ENCODE assay signal across 14 cellular contexts in the genomic region with DNA sequence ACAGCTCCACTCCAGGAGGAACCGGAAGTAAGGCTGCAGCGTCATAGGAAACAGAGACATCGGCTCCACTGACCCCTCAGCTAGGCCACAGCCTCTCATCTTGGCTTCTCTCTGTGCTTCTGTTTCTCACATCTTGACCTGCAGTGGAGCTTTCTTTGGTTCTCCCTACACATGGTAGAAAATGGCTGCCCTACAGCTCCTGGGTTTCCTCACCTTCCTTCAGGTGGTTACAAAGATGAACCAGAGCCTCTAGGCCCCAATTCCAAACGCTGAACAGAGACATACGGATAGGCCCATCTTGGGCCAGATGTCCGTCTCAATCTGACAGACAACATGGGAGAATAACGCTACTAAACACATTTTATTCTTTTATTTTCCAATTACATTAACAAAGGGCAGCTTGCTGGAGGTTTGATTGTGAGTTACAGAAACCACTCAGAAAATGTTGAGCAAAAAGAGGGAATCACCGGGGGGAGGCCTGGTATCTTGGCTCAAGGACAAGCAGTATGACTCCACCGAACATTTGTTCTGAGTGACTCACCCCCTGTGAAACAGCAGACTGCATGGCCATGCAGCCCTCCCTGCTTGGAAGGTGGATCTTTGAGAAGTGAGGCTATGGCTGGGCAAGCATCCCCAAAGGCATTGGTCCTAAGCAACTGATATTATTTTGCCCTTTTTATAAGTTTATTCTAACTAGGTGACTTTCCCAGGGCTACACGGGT.
DNase-seq lines count a peak whose midpoint lies in the region; ATAC-seq, FAIRE-seq and TF ChIP-seq lines count a peak whose summit lies in the region.
"Had no signal": no experiment of that assay in that cellular context is flagged by ENCODE, and none has a peak within 500 bp of the region (broad histone marks: within the 10 kb centered on the region; RNA-seq: fewer than 3 reads in every experiment).

No MANE protein-coding gene starts in this region.

- no peaks in the 10 kb centered on the region for H4K20me1 ChIP-seq in astrocyte (ENCODE audit: insufficient read depth, low read length)

- H3K36me3 Mint-ChIP-seq in astrocyte (ENCODE audit: low read depth, unreplicated experiment): no peaks in the 10 kb centered on the region
- H3K36me3 Mint-ChIP-seq: activated naive CD8-positive, alpha-beta T cell treated with anti-CD3 and anti-CD28 coated beads, Interleukin-2, amount 10 ng/mL, durations not matched to agents 7 days and 5 days; CD4-positive, CD25-positive, alpha-beta regulatory T cell had no signal

- H3K4me3 Mint-ChIP-seq in astrocyte (ENCODE audit: unreplicated experiment): no peak overlapping the region
- H3K4me3 Mint-ChIP-seq: activated naive CD8-positive, alpha-beta T cell treated with anti-CD3 and anti-CD28 coated beads, Interleukin-2, amount 10 ng/mL, durations not matched to agents 7 days and 5 days; CD4-positive, CD25-positive, alpha-beta regulatory T cell; stimulated activated naive CD8-positive, alpha-beta T cell treated with anti-CD3 and anti-CD28 coated beads, Interleukin-15, amount 100 ng/mL, for 72 hours had no signal

- H3K4me3 ChIP-seq in ACC112 (ENCODE audit: low read depth, low read length): no peak overlapping the region
- H3K4me3 ChIP-seq in astrocyte (ENCODE audit: insufficient read depth, low read depth, low read length): no peak overlapping the region

- H2AFZ ChIP-seq in ACC112 (ENCODE audit: low read length, unreplicated experiment) (peak overlapping the region; percentile 85), astrocyte (ENCODE audit: low read depth, low read length) (peak overlapping the region; percentile 28)

- H3K27ac ChIP-seq in ACC112 (ENCODE audit: low read depth, low read length) (peak overlapping the region; percentile 77), astrocyte (ENCODE audit: low read depth, low read length) (peak overlapping the region; percentile 85)

- peaks cover 21% of the 10 kb centered on the region for H3K4me1 Mint-ChIP-seq in astrocyte (ENCODE audit: low read depth, unreplicated experiment)
- H3K4me1 Mint-ChIP-seq: activated naive CD8-positive, alpha-beta T cell treated with anti-CD3 and anti-CD28 coated beads, Interleukin-2, amount 10 ng/mL, durations not matched to agents 7 days and 5 days; CD4-positive, CD25-positive, alpha-beta regulatory T cell; stimulated activated naive CD8-positive, alpha-beta T cell treated with anti-CD3 and anti-CD28 coated beads, Interleukin-15, amount 100 ng/mL, for 72 hours had no signal

- ATAC-seq in GM21723 (IDR thresholded peaks at IDR 0.05; ENCODE audit: unreplicated experiment) (no peak), GM21367 (IDR thresholded peaks at IDR 0.05; ENCODE audit: unreplicated experiment) (no peak)
- ATAC-seq: stimulated activated naive CD8-positive, alpha-beta T cell treated with anti-CD3 and anti-CD28 coated beads, Interleukin-15, amount 100 ng/mL, for 72 hours had no signal

- H3K9me3 ChIP-seq in astrocyte (ENCODE audit: insufficient read depth, low read depth, low read length): no peaks in the 10 kb centered on the region

- no peaks in the 10 kb centered on the region for H3K27me3 ChIP-seq in ACC112 (ENCODE audit: insufficient read depth, low read length)
- no peaks in the 10 kb centered on the region for H3K27me3 ChIP-seq in astrocyte (ENCODE audit: insufficient read depth, low read length)

- peak overlapping the region; percentile 62 for H3K9ac ChIP-seq in astrocyte (ENCODE audit: low read length)

- TF ChIP-seq CTCF in astrocyte (IDR thresholded peaks at IDR 0.05; ENCODE audit: insufficient read depth, low read depth, low read length) (no peak), GM13976 (IDR thresholded peaks at IDR 0.05; ENCODE audit: borderline replicate concordance, control extremely low read depth, extremely low read depth, insufficient read depth, missing control alignments) (no peak)

- peak; percentile 48 for DNase-seq in HK-2 (ENCODE audit: unreplicated experiment)
- DNase-seq in astrocyte (ENCODE audit: low read depth): peak; percentile 93
- DNase-seq in islet precursor cell: peak; percentile 85
- no peak for DNase-seq in HuH-7 (ENCODE audit: low spot score)
- no peak for DNase-seq in GM13976 (ENCODE audit: low spot score)
- DNase-seq: activated naive CD8-positive, alpha-beta T cell treated with anti-CD3 and anti-CD28 coated beads, Interleukin-2, amount 10 ng/mL, durations not matched to agents 7 days and 5 days; CD4-positive, CD25-positive, alpha-beta regulatory T cell; NCI-H1417 treated with DMSO at 0.1 percent for 48 hours; stimulated activated CD4-positive, alpha-beta T cell treated with anti-CD3 and anti-CD28 coated beads, Interleukin-15, amount 100 ng/mL, for 24 hours; stimulated activated naive CD8-positive, alpha-beta T cell treated with anti-CD3 and anti-CD28 coated beads, Interleukin-15, amount 100 ng/mL, for 72 hours had no signal

- H3K36me3 ChIP-seq in ACC112 (ENCODE audit: insufficient read depth, low read length) (no peaks in the 10 kb centered on the region), astrocyte (ENCODE audit: insufficient read depth, low read length) (no peaks in the 10 kb centered on the region)

- H3K4me2 ChIP-seq in astrocyte (ENCODE audit: low read length): peak overlapping the region; percentile 61

- peak; percentile 87 for FAIRE-seq in astrocyte (lab: Jason Lieb, UNC)
- FAIRE-seq: frontal cortex had no signal

- in situ Hi-C loops in GM13976 (cut with MboI; ENCODE audit: low sequenced_read_pairs, unreplicated experiment): no loop called here

- H3K9me3 Mint-ChIP-seq in astrocyte (ENCODE audit: unreplicated experiment): peaks cover 2% of the 10 kb centered on the region
- H3K9me3 Mint-ChIP-seq: activated naive CD8-positive, alpha-beta T cell treated with anti-CD3 and anti-CD28 coated beads, Interleukin-2, amount 10 ng/mL, durations not matched to agents 7 days and 5 days; CD4-positive, CD25-positive, alpha-beta regulatory T cell; stimulated activated naive CD8-positive, alpha-beta T cell treated with anti-CD3 and anti-CD28 coated beads, Interleukin-15, amount 100 ng/mL, for 72 hours had no signal

- H3K79me2 ChIP-seq in ACC112 (ENCODE audit: control insufficient read depth, insufficient read depth, low read length, unreplicated experiment) (no peaks in the 10 kb centered on the region), astrocyte (ENCODE audit: insufficient read depth, low read length) (no peaks in the 10 kb centered on the region)

- H3K27ac Mint-ChIP-seq in astrocyte (ENCODE audit: unreplicated experiment): peak overlapping the region; percentile 80
- H3K27ac Mint-ChIP-seq: activated naive CD8-positive, alpha-beta T cell treated with anti-CD3 and anti-CD28 coated beads, Interleukin-2, amount 10 ng/mL, durations not matched to agents 7 days and 5 days; CD4-positive, CD25-positive, alpha-beta regulatory T cell; stimulated activated naive CD8-positive, alpha-beta T cell treated with anti-CD3 and anti-CD28 coated beads, Interleukin-15, amount 100 ng/mL, for 72 hours had no signal

- H3K27me3 Mint-ChIP-seq in astrocyte (ENCODE audit: low read depth, unreplicated experiment): peaks cover 4% of the 10 kb centered on the region

- H3K4me1 ChIP-seq in ACC112 (ENCODE audit: control insufficient read depth, insufficient read depth, low read length, unreplicated experiment) (peaks cover 35% of the 10 kb centered on the region), astrocyte (ENCODE audit: insufficient read depth, low read length) (peaks cover 28% of the 10 kb centered on the region)

Comparison
In these comparisons a context has a peak if more than half of its experiments do, and no peak if none do; other contexts are left out.
1. DNase-seq: peak in HK-2 (single experiment), astrocyte (single experiment) and islet precursor cell (single experiment); none in HuH-7 (single experiment) and GM13976 (single experiment).